Comparison of ENCODE assay signal across 13 cellular contexts in the genomic region with DNA sequence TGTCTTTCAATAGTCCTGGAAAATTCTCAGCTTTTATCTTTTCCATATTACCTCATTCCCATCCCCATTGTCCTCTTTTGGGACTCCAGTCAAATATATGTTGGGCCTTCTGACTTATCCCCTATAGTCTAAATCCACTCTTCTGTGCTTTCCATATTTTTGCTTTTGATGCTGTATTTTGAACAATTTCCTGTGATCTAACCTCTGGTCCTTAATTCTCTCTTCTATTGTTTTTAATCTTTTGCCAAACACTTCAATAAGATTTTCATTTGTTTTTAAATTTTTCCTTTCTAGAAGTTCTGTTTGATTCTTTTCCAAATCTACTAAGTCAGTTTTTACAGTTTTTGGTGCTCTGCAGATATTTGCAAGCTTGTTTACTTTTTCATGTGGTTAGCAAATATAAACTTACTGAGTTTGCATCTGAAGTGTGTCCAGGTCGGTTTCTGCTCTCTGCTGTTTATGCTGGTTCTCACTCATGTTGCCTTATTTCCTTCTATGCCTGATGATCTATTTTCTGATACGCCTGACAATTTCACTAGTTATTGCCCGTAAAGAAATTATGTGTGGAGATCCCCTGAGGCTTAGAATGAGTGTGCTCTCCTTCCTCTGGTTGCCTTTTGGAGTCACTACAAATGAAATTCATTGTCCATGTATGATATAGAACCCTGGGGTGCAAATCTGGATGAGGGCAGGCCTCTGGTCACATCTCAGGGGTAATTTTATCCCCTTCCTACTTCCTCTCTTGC.
"Had no signal": no experiment of that assay in that cellular context is flagged by ENCODE, and none has a peak within 500 bp of the region (broad histone marks: within the 10 kb centered on the region; RNA-seq: fewer than 3 reads in every experiment).

No MANE protein-coding gene starts in this region.

- DNase-seq: activated CD4-positive, alpha-beta T cell treated with anti-CD3 and anti-CD28 coated beads, Interleukin-2, amount 10 ng/mL, durations not matched to agents 24 days and 14 days; activated gamma-delta T cell; activated naive CD8-positive, alpha-beta T cell treated with anti-CD3 and anti-CD28 coated beads, Interleukin-2, amount 10 ng/mL, durations not matched to agents 7 days and 5 days; anterior cingulate cortex; dorsolateral prefrontal cortex; mesendoderm; ovary; stimulated activated CD4-positive, alpha-beta T cell treated with anti-CD3 and anti-CD28 coated beads, Interleukin-4, amount 100 ng/mL, for 4 hours; T-helper 17 cell; tibial artery had no signal

- H3K27ac Mint-ChIP-seq: activated CD4-positive, alpha-beta T cell treated with anti-CD3 and anti-CD28 coated beads, Interleukin-2, amount 10 ng/mL, durations not matched to agents 24 days and 14 days; activated naive CD8-positive, alpha-beta T cell treated with anti-CD3 and anti-CD28 coated beads, Interleukin-2, amount 10 ng/mL, durations not matched to agents 7 days and 5 days; WTC11 had no signal

- H3K36me3 Mint-ChIP-seq: WTC11 had no signal

- H3K27me3 Mint-ChIP-seq: activated CD4-positive, alpha-beta T cell treated with anti-CD3 and anti-CD28 coated beads, Interleukin-2, amount 10 ng/mL, durations not matched to agents 24 days and 14 days; activated naive CD8-positive, alpha-beta T cell treated with anti-CD3 and anti-CD28 coated beads, Interleukin-2, amount 10 ng/mL, durations not matched to agents 7 days and 5 days; T-helper 17 cell had no signal

- H3K4me3 Mint-ChIP-seq: activated CD4-positive, alpha-beta T cell treated with anti-CD3 and anti-CD28 coated beads, Interleukin-2, amount 10 ng/mL, durations not matched to agents 24 days and 14 days; activated naive CD8-positive, alpha-beta T cell treated with anti-CD3 and anti-CD28 coated beads, Interleukin-2, amount 10 ng/mL, durations not matched to agents 7 days and 5 days; neural crest cell; T-helper 17 cell; WTC11 had no signal

- H3K4me1 Mint-ChIP-seq: WTC11 had no signal

- H3K9me3 Mint-ChIP-seq: neural crest cell had no signal

- ATAC-seq: esophagus mucosa, T-helper 17 cell had no signal
